Comparison of ENCODE assay signal across 14 cellular contexts in genomic region chr20:56928007-56928406, GRCh38.
DNase-seq lines count a peak whose midpoint lies in the region; ATAC-seq, FAIRE-seq and TF ChIP-seq lines count a peak whose summit lies in the region.
"Had no signal": no experiment of that assay in that cellular context is flagged by ENCODE, and none has a peak within 500 bp of the region (broad histone marks: within the 10 kb centered on the region; RNA-seq: fewer than 3 reads in every experiment).

No MANE protein-coding gene starts in this region.

- H2BK120ac ChIP-seq in H9 (ENCODE audit: low read depth, low read length, poor library complexity, severe bottlenecking) (no peak overlapping the region), H1 (replicated peaks; ENCODE audit: low read depth, low read length) (no peak overlapping the region)

- H3K4me1 Mint-ChIP-seq in H9: peaks cover 57 to 58% of the 10 kb centered on the region in 2 experiments
- H3K4me1 Mint-ChIP-seq: CD14-positive monocyte had no signal

- CTCF ChIA-PET in H1 (lab: Charles Lee; ENCODE audit: partially characterized antibody): interaction anchor here (0.7 to 2.8 kb wide), 4 partner anchors 45 to 225 kb away, joined by 3 to 12 read pairs (median 6); no protein-coding TSS in a partner anchor

- peaks cover 12% of the 10 kb centered on the region; the same call in 1 of the 2 replicates for H3K4me1 ChIP-seq in H9 (ENCODE audit: insufficient read depth, low read length)
- peaks cover 1 to 29% (median 17%) of the 10 kb centered on the region in 4 experiments; a peak in 6 of 7 replicates for H3K4me1 ChIP-seq in H1 (replicated peaks in 1 of 4; ENCODE audit: control insufficient read depth in 3 of 4, insufficient read depth in 4 of 4, low read length in 3 of 4)
- H3K4me1 ChIP-seq in iPS-20b (ENCODE audit: insufficient read depth, low read length): peaks cover 64% of the 10 kb centered on the region
- H3K4me1 ChIP-seq in sigmoid colon: peaks cover 0 to 14% (median 6%) of the 10 kb centered on the region in 4 donors
- H3K4me1 ChIP-seq in esophagus muscularis mucosa: peaks cover 13 to 18% (median 15%) of the 10 kb centered on the region in 4 donors
- H3K4me1 ChIP-seq: Caco-2 had no signal

- H2BK12ac ChIP-seq in H9 (ENCODE audit: insufficient read length, low read depth, low read length) (no peak overlapping the region), H1 (ENCODE audit: low read depth, low read length) (no peak overlapping the region)

- H3T11ph ChIP-seq in H9 (ENCODE audit: low read length): no peak overlapping the region

- H3K27me3 Mint-ChIP-seq in H9 (ENCODE audit: low read depth): peaks cover 58% of the 10 kb centered on the region

- H4K8ac ChIP-seq in H9 (replicated peaks; ENCODE audit: insufficient read length, low read depth, low read length): no peak overlapping the region
- H4K8ac ChIP-seq in H1 (ENCODE audit: extremely low read depth, insufficient read depth, low read length): no peak overlapping the region

- H3K18ac ChIP-seq in H9 (ENCODE audit: insufficient read length, low read depth, low read length) (no peak overlapping the region), H1 (ENCODE audit: extremely low read depth, low read length) (peak overlapping the region; percentile 55; the same call in 1 of the 2 replicates)

- H2BK5ac ChIP-seq in H9 (ENCODE audit: insufficient read length, low read length): no peak overlapping the region
- H2BK5ac ChIP-seq in H1 (ENCODE audit: low read depth, low read length): no peak overlapping the region

- POLR2A ChIA-PET in H1 (lab: Charles Lee; ENCODE audit: partially characterized antibody): interaction anchor here (1.6 kb wide), 1 partner anchor 9 kb away, joined by 4 read pairs; no protein-coding TSS in a partner anchor

- TF ChIP-seq CTCF in H9 (conservative IDR thresholded peaks at IDR 0.05) (no peak), H1 (IDR thresholded peaks at IDR 0.05; ENCODE audit: control extremely low read depth in 1 of 3, insufficient read depth in 1 of 3, low read depth in 1 of 3, low read length in 3 of 3) (no peak), sigmoid colon (IDR thresholded peaks at IDR 0.05) (no peak), esophagus muscularis mucosa (IDR thresholded peaks at IDR 0.05) (no peak)

- H2BK20ac ChIP-seq in H9 (ENCODE audit: low read depth, low read length, poor library complexity, severe bottlenecking): no peak overlapping the region
- H2BK20ac ChIP-seq in H1 (ENCODE audit: low read length): 0 out of 2 replicates have a peak overlapping the region, but pooled peaks have one; percentile 55

- H3K79me2 ChIP-seq in H9 (ENCODE audit: insufficient read depth, low read length) (no peaks in the 10 kb centered on the region), H1 (ENCODE audit: control insufficient read depth in 1 of 2, insufficient read depth in 2 of 2, low read length in 2 of 2) (no peaks in the 10 kb centered on the region)

- H4K20me1 ChIP-seq in H9 (ENCODE audit: control insufficient read depth, insufficient read depth, insufficient read length) (no peaks in the 10 kb centered on the region), H1 (replicated peaks in 1 of 2; ENCODE audit: control insufficient read depth in 1 of 2, insufficient read depth in 2 of 2, low read length in 2 of 2) (peaks cover 0 to 3% of the 10 kb centered on the region in 2 experiments)

- H3K4ac ChIP-seq in H9 (ENCODE audit: low read depth, low read length): no peak overlapping the region
- H3K4ac ChIP-seq in H1 (replicated peaks; ENCODE audit: insufficient read length, low read depth, low read length): no peak overlapping the region

- no peak overlapping the region for H3K14ac ChIP-seq in H9 (ENCODE audit: insufficient read depth, low read length)
- no peak overlapping the region for H3K14ac ChIP-seq in H1 (ENCODE audit: insufficient read length)

- no peak overlapping the region for H4K5ac ChIP-seq in H9 (ENCODE audit: insufficient read length, low read depth, low read length)
- H4K5ac ChIP-seq in H1 (ENCODE audit: insufficient read length, low read depth, low read length): no peak overlapping the region

- H3K36me3 Mint-ChIP-seq in H9 (ENCODE audit: insufficient read depth in 1 of 3, low read depth in 3 of 3): no peaks in the 10 kb centered on the region; a peak in 1 of 7 replicates
- H3K36me3 Mint-ChIP-seq: CD14-positive monocyte; CD8-positive, alpha-beta memory T cell had no signal

- ATAC-seq in HG02759 (IDR thresholded peaks at IDR 0.05; ENCODE audit: unreplicated experiment): no peak
- ATAC-seq: K562 had no signal

- no peaks in the 10 kb centered on the region for H3K9me3 ChIP-seq in H9 (ENCODE audit: control insufficient read depth, low read depth, low read length)
- H3K9me3 ChIP-seq in H1 (ENCODE audit: insufficient read depth in 2 of 2, low read depth in 1 of 2, low read length in 1 of 2): no peaks in the 10 kb centered on the region
- no peaks in the 10 kb centered on the region for H3K9me3 ChIP-seq in iPS-20b (ENCODE audit: insufficient read depth, low read depth, low read length)
- no peaks in the 10 kb centered on the region for H3K9me3 ChIP-seq in sigmoid colon
- H3K9me3 ChIP-seq in esophagus muscularis mucosa: no peaks in the 10 kb centered on the region
- H3K9me3 ChIP-seq: Caco-2 had no signal

- H3K4me3 ChIP-seq in H1 (ENCODE audit: extremely low read depth in 1 of 4, insufficient read depth in 2 of 4, low read depth in 3 of 4, low read length in 4 of 4) (peak overlapping the region in 3 of 4 experiments; percentile 10 to 44 (median 11); a peak in 4 of 8 replicates), iPS-20b (ENCODE audit: low read length) (peak overlapping the region; percentile 60), sigmoid colon (no peak overlapping the region), esophagus muscularis mucosa (no peak overlapping the region)
- H3K4me3 ChIP-seq: K562 had no signal

- H3K9ac ChIP-seq in H9 (ENCODE audit: extremely low read depth, insufficient read length, low read length) (no peak overlapping the region), H1 (replicated peaks in 1 of 4; ENCODE audit: extremely low read depth in 1 of 4, low read depth in 3 of 4, low read length in 3 of 4) (no peak overlapping the region), iPS-20b (ENCODE audit: low read depth, low read length) (peak overlapping the region; percentile 41; the same call in 1 of the 2 replicates)

- no peak overlapping the region for H2BK15ac ChIP-seq in H9 (ENCODE audit: low read depth, low read length)
- H2BK15ac ChIP-seq in H1 (ENCODE audit: low read length): 0 out of 2 replicates have a peak overlapping the region, but pooled peaks have one; percentile 55

- peaks cover 0 to 4% of the 10 kb centered on the region in 2 experiments; a peak in 2 of 5 replicates for H3K9me3 Mint-ChIP-seq in H9

- no peaks in the 10 kb centered on the region for H3K79me1 ChIP-seq in H9 (ENCODE audit: insufficient read depth, low read depth, low read length, poor library complexity, severe bottlenecking)
- H3K79me1 ChIP-seq in H1 (ENCODE audit: low read depth, low read length): no peaks in the 10 kb centered on the region

- H4K91ac ChIP-seq in H9 (ENCODE audit: insufficient read length, low read depth, low read length) (no peak overlapping the region), H1 (replicated peaks; ENCODE audit: insufficient read length, low read length) (no peak overlapping the region)

- no peak for TF ChIP-seq EP300 in H1 (IDR thresholded peaks at IDR 0.05; ENCODE audit: borderline replicate concordance in 1 of 2, low read depth in 2 of 2, low read length in 2 of 2)
- TF ChIP-seq EP300 in sigmoid colon (IDR thresholded peaks at IDR 0.05): no peak
- no peak for TF ChIP-seq EP300 in esophagus muscularis mucosa (IDR thresholded peaks at IDR 0.05)

- H3K27ac Mint-ChIP-seq in H9: peak overlapping the region in 1 of 3 experiments; percentile 55; a peak in 2 of 7 replicates
- H3K27ac Mint-ChIP-seq: CD14-positive monocyte; CD8-positive, alpha-beta memory T cell had no signal

- no peaks in the 10 kb centered on the region for H3K36me3 ChIP-seq in H1 (ENCODE audit: control insufficient read depth in 2 of 4, insufficient read depth in 4 of 4, low read length in 3 of 4)
- H3K36me3 ChIP-seq in iPS-20b (ENCODE audit: insufficient read depth, low read depth, low read length): no peaks in the 10 kb centered on the region
- no peaks in the 10 kb centered on the region for H3K36me3 ChIP-seq in sigmoid colon
- no peaks in the 10 kb centered on the region for H3K36me3 ChIP-seq in esophagus muscularis mucosa

- peak overlapping the region in 1 of 2 experiments; percentile 3; a peak in 2 of 5 replicates for H3K4me3 Mint-ChIP-seq in H9
- H3K4me3 Mint-ChIP-seq: CD8-positive, alpha-beta memory T cell had no signal

- peak overlapping the region; percentile 8 for H3K4me2 ChIP-seq in H9 (ENCODE audit: insufficient read depth, insufficient read length, low read length)
- H3K4me2 ChIP-seq in H1 (ENCODE audit: insufficient read depth in 1 of 2, low read depth in 2 of 2, low read length in 2 of 2): peak overlapping the region; percentile 42 to 84

- no peak overlapping the region for H3K27ac ChIP-seq in H9 (ENCODE audit: insufficient read length, low read depth, low read length)
- H3K27ac ChIP-seq in H1 (ENCODE audit: low read depth, low read length): no peak overlapping the region
- H3K27ac ChIP-seq in iPS-20b (ENCODE audit: low read length): no peak overlapping the region
- no peak overlapping the region for H3K27ac ChIP-seq in sigmoid colon
- H3K27ac ChIP-seq in esophagus muscularis mucosa (replicated peaks in 1 of 4): no peak overlapping the region

- H2AFZ ChIP-seq in H9 (ENCODE audit: low read length) (no peak overlapping the region), H1 (ENCODE audit: low read length) (no peak overlapping the region)

- H3K27me3 ChIP-seq in H9 (ENCODE audit: insufficient read depth, low read length) (peaks cover 21% of the 10 kb centered on the region; the same call in 1 of the 2 replicates), H1 (replicated peaks in 1 of 4; ENCODE audit: control insufficient read depth in 3 of 4, extremely low read depth in 1 of 4, insufficient read depth in 3 of 4, low read length in 3 of 4) (peaks cover 17 to 43% (median 38%) of the 10 kb centered on the region in 4 experiments), iPS-20b (ENCODE audit: insufficient read depth, low read length) (peaks cover 79% of the 10 kb centered on the region), sigmoid colon (peaks cover 3 to 83% (median 47%) of the 10 kb centered on the region in 3 donors), esophagus muscularis mucosa (peaks cover 0 to 80% (median 35%) of the 10 kb centered on the region in 4 donors)

- intact Hi-C loops in sigmoid colon (cut with DNase I): loop anchor here (5.0 kb wide), 1 partner anchor 296 kb away; no protein-coding TSS in a partner anchor
- intact Hi-C loops in esophagus muscularis mucosa (cut with DNase I): no loop called here

- no peak for DNase-seq in H9
- DNase-seq in H1 (ENCODE audit: low read depth in 1 of 2, low spot score in 2 of 2): no peak
- peak; percentile 8 for DNase-seq in sigmoid colon
- DNase-seq in activated CD4-positive, alpha-beta T cell treated with anti-CD3 and anti-CD28 coated beads, Interleukin-2, amount 50 U/mL, for 48 hours: no peak
- no peak for DNase-seq in esophagus muscularis mucosa (ENCODE audit: extremely low spot score)
- no peak for DNase-seq in MV-4-11 (lab: John Stamatoyannopoulos, UW)
- DNase-seq: Caco-2; CD8-positive, alpha-beta memory T cell; DND-41 had no signal

- H3K56ac ChIP-seq in H9 (ENCODE audit: insufficient read length, low read depth, low read length) (no peak overlapping the region), H1 (replicated peaks; ENCODE audit: insufficient read length, low read depth, low read length) (no peak overlapping the region)

- H3K23ac ChIP-seq in H9 (ENCODE audit: insufficient read length, low read depth, low read length): no peak overlapping the region
- H3K23ac ChIP-seq in H1 (ENCODE audit: insufficient read length): no peak overlapping the region

- no peak overlapping the region for H2AK5ac ChIP-seq in H9 (ENCODE audit: insufficient read length, low read length)
- no peak overlapping the region for H2AK5ac ChIP-seq in H1 (ENCODE audit: low read depth, low read length)

- TF ChIP-seq POLR2A in H1 (IDR thresholded peaks at IDR 0.05; ENCODE audit: control extremely low read depth in 1 of 2, low read depth in 2 of 2, low read length in 2 of 2) (no peak), sigmoid colon (IDR thresholded peaks at IDR 0.05) (no peak), esophagus muscularis mucosa (IDR thresholded peaks at IDR 0.05; ENCODE audit: low read depth) (no peak)

- TF ChIP-seq RAD21 in H1 (IDR thresholded peaks at IDR 0.05 in 1 of 2, conservative IDR thresholded peaks at IDR 0.05 in 1 of 2; ENCODE audit: low read depth in 2 of 2, low read length in 2 of 2): no peak

- WGBS in H9 (ENCODE audit: extremely low coverage, insufficient read length, low lambda C conversion rate): no CpG with 5 or more reads among the region's 5 CpGs
- WGBS in H1 (ENCODE audit: extremely low coverage in 1 of 2, insufficient coverage in 1 of 2, insufficient read length in 1 of 2, insufficient replicate concordance in 2 of 2, low coverage in 1 of 2, low lambda C conversion rate in 2 of 2, missing lambda C conversion rate in 1 of 2), 2 experiments: 27% methylated on average over 2 of the region's 5 CpGs; no CpG with 5 or more reads in 1 of the 2 experiments
- WGBS in sigmoid colon, 2 donors: 17 to 32% methylated on average over 5 of the region's 5 CpGs
- WGBS in esophagus muscularis mucosa: 32% methylated on average over 5 of the region's 5 CpGs

- no peak for FAIRE-seq in H1 (lab: Jason Lieb, UNC)
- FAIRE-seq: H54, K562 had no signal

- H3K23me2 ChIP-seq in H9 (ENCODE audit: insufficient read length, low read depth, low read length, poor library complexity, severe bottlenecking) (peaks cover 11% of the 10 kb centered on the region), H1 (ENCODE audit: low read depth, low read length) (peaks cover 6% of the 10 kb centered on the region; the same call in 1 of the 2 replicates)

Comparison
In these comparisons a context has a peak if more than half of its experiments do, and no peak if none do; other contexts are left out.
1. H3K4me3 ChIP-seq: peak in H1 (3 of 4) and iPS-20b (single experiment); none in sigmoid colon (0 of 4) and esophagus muscularis mucosa (0 of 4).